17 cellular contexts compared by ENCODE assay signal in genomic region chr9:123761905-123762605, GRCh38.
DNase-seq lines count a peak whose midpoint lies in the region; ATAC-seq, FAIRE-seq and TF ChIP-seq lines count a peak whose summit lies in the region.
"Had no signal": no experiment of that assay in that cellular context is flagged by ENCODE, and none has a peak within 500 bp of the region (broad histone marks: within the 10 kb centered on the region; RNA-seq: fewer than 3 reads in every experiment).

No MANE protein-coding gene starts in this region.

- H3K4me2 ChIP-seq in HepG2 (ENCODE audit: low read depth, low read length), result peak overlapping the region; percentile 65
- H3K4me2 ChIP-seq: PC-9 had no signal

- intact Hi-C loops in HepG2 (cut with micrococcal nuclease; ENCODE audit: unreplicated experiment), result no loop called here

- CTCF ChIA-PET in HepG2 (lab: Yijun Ruan, JAX; ENCODE audit: low intra/inter-chr PET ratio, low total read pairs), result no interaction called here

- no peak for TF ChIP-seq EP300 in HepG2 (IDR thresholded peaks at IDR 0.05; ENCODE audit: low read depth in 2 of 2, low read length in 2 of 2)
- TF ChIP-seq EP300 in HepG2 (CRISPR knock-in tag; IDR thresholded peaks at IDR 0.05; ENCODE audit: borderline replicate concordance), result no peak
- TF ChIP-seq EP300 in gastroesophageal sphincter (IDR thresholded peaks at IDR 0.05), result no peak

- H3K9me3 ChIP-seq in HUES6 (ENCODE audit: control insufficient read depth, insufficient read depth, low read depth, low read length) (no peaks in the 10 kb centered on the region), HepG2 (ENCODE audit: low read length) (no peaks in the 10 kb centered on the region), BE2C (no peaks in the 10 kb centered on the region), gastroesophageal sphincter (no peaks in the 10 kb centered on the region), MG63 (no peaks in the 10 kb centered on the region)
- H3K9me3 ChIP-seq: body of pancreas, neutrophil, uterus had no signal

- H3K4me3 ChIP-seq in HUES6 (ENCODE audit: low read depth, low read length) (no peak overlapping the region), choroid plexus epithelial cell (ENCODE audit: low read depth, low read length) (no peak overlapping the region), HepG2 (replicated peaks in 1 of 3; ENCODE audit: insufficient read depth in 1 of 3, low read depth in 2 of 3, low read length in 3 of 3) (no peak overlapping the region), BE2C (ENCODE audit: low read depth, low read length) (no peak overlapping the region), gastroesophageal sphincter (no peak overlapping the region), MG63 (no peak overlapping the region)
- H3K4me3 ChIP-seq: body of pancreas, PC-9, uterus had no signal

- no peaks in the 10 kb centered on the region for H3K36me3 ChIP-seq in HUES6 (ENCODE audit: control insufficient read depth, insufficient read depth, low read length)
- peaks cover 4 to 11% of the 10 kb centered on the region in 2 experiments; a peak in 4 of 5 replicates for H3K36me3 ChIP-seq in HepG2 (replicated peaks in 1 of 2; ENCODE audit: control insufficient read depth in 1 of 2, insufficient read depth in 2 of 2, low read length in 2 of 2)
- no peaks in the 10 kb centered on the region for H3K36me3 ChIP-seq in BE2C
- peaks cover 0 to 2% of the 10 kb centered on the region in 2 donors for H3K36me3 ChIP-seq in gastroesophageal sphincter
- H3K36me3 ChIP-seq in MG63, result no peaks in the 10 kb centered on the region
- H3K36me3 ChIP-seq: uterus had no signal

- DNase-seq in choroid plexus epithelial cell (ENCODE audit: low read depth) (peak; percentile 50), HepG2 (ENCODE audit: low spot score) (peak; percentile 66), BE2C (no peak), hypothalamus (lab: John Stamatoyannopoulos, UW) (no peak), MG63 (no peak)
- DNase-seq: activated gamma-delta T cell; body of pancreas; NCI-H187; NCI-H524; PC-9; stimulated activated naive CD8-positive, alpha-beta T cell treated with anti-CD3 and anti-CD28 coated beads, Interleukin-15, amount 100 ng/mL, for 72 hours; SW 1271; uterus had no signal

- no peaks in the 10 kb centered on the region for H4K20me1 ChIP-seq in HepG2 (ENCODE audit: insufficient read depth, low read length)

- TF ChIP-seq RAD21 in HepG2 (CRISPR knock-in tag; IDR thresholded peaks at IDR 0.05), result no peak

- in situ Hi-C loops in HepG2 (cut with HindIII; ENCODE audit: extremely low pct_ligation_motif_present, low pct_unique_long_range_greater_than_20kb), result no loop called here

- no TSS peak for BruUV-seq in HepG2 (replicated peaks; lab: Mats Ljungman, UMichigan)

- no peak overlapping the region for H2AFZ ChIP-seq in HepG2 (ENCODE audit: low read length)
- H2AFZ ChIP-seq: PC-9 had no signal

- peak; percentile 53 for ATAC-seq in HepG2
- ATAC-seq in gastroesophageal sphincter, result no peak
- ATAC-seq: body of pancreas; stimulated activated naive CD8-positive, alpha-beta T cell treated with anti-CD3 and anti-CD28 coated beads, Interleukin-15, amount 100 ng/mL, for 72 hours had no signal

- H3K27ac ChIP-seq in HUES6 (ENCODE audit: low read depth, low read length) (0 out of 2 replicates have a peak overlapping the region, but pooled peaks have one; percentile 16), HepG2 (ENCODE audit: extremely low read length, insufficient read depth, low read length) (peak overlapping the region; percentile 68), gastroesophageal sphincter (no peak overlapping the region)
- H3K27ac ChIP-seq: body of pancreas, C4-2B, neutrophil, PC-9, uterus had no signal

- H3K79me2 ChIP-seq in HepG2 (ENCODE audit: insufficient read depth, low read length), result no peaks in the 10 kb centered on the region

- 33% methylated on average over 4 of the region's 4 CpGs for WGBS in HepG2 (ENCODE audit: low lambda C conversion rate)
- WGBS in gastroesophageal sphincter (ENCODE audit: low coverage in 1 of 2), 2 donors, result 67 to 88% methylated on average over 1 to 4 of the region's 4 CpGs

- POLR2A ChIA-PET in HepG2 (lab: Yijun Ruan, JAX), result interaction anchor here (1.1 to 1.6 kb wide), 2 partner anchors 20 to 161 kb away, joined by 3 to 5 read pairs; no protein-coding TSS in a partner anchor

- no peak overlapping the region for H3K9ac ChIP-seq in HUES6 (ENCODE audit: low read length)
- no peak overlapping the region; the same call in 1 of the 2 replicates for H3K9ac ChIP-seq in HepG2 (ENCODE audit: insufficient read depth, low read depth, low read length)

- FAIRE-seq in HepG2 (lab: Jason Lieb, UNC), result peak; percentile 65

- H3K4me1 ChIP-seq in HUES6 (ENCODE audit: control insufficient read depth, insufficient read depth, low read length), result peaks cover 29% of the 10 kb centered on the region
- H3K4me1 ChIP-seq in HepG2 (ENCODE audit: insufficient read depth, low read length), result peaks cover 24% of the 10 kb centered on the region
- H3K4me1 ChIP-seq in BE2C, result peaks cover 12% of the 10 kb centered on the region
- peaks cover 0 to 24% (median 6%) of the 10 kb centered on the region in 3 donors for H3K4me1 ChIP-seq in gastroesophageal sphincter

- TF ChIP-seq CTCF in choroid plexus epithelial cell (conservative IDR thresholded peaks at IDR 0.05; ENCODE audit: low read depth, low read length) (no peak), HepG2 (CRISPR knock-in tag; IDR thresholded peaks at IDR 0.05) (no peak), BE2C (IDR thresholded peaks at IDR 0.05; ENCODE audit: low read depth, low read length) (no peak), gastroesophageal sphincter (IDR thresholded peaks at IDR 0.05) (no peak)

- H3K27me3 ChIP-seq in HUES6 (ENCODE audit: control insufficient read depth, insufficient read depth, low read length), result no peaks in the 10 kb centered on the region
- no peaks in the 10 kb centered on the region; a peak in 1 of 5 replicates for H3K27me3 ChIP-seq in HepG2 (ENCODE audit: control insufficient read depth in 1 of 2, insufficient read depth in 2 of 2, low read length in 2 of 2)
- H3K27me3 ChIP-seq in BE2C, result no peaks in the 10 kb centered on the region
- no peaks in the 10 kb centered on the region for H3K27me3 ChIP-seq in gastroesophageal sphincter
- no peaks in the 10 kb centered on the region for H3K27me3 ChIP-seq in MG63
- H3K27me3 ChIP-seq: body of pancreas, neutrophil, uterus had no signal

- no peak for TF ChIP-seq POLR2A in HepG2 (IDR thresholded peaks at IDR 0.05; ENCODE audit: insufficient read depth in 1 of 2, low read depth in 2 of 2, low read length in 2 of 2)
- TF ChIP-seq POLR2A in gastroesophageal sphincter (IDR thresholded peaks at IDR 0.05), result no peak

TF ChIP-seq in HepG2, 621 proteins besides CTCF, POLR2A, EP300 and RAD21 (continues in another document):
- TF ChIP-seq ZBTB2 (CRISPR knock-in tag; IDR thresholded peaks at IDR 0.05; ENCODE audit: low read depth) (no peak), SETDB1 (CRISPR knock-in tag; IDR thresholded peaks at IDR 0.05; ENCODE audit: borderline replicate concordance) (no peak), ZNF17 (CRISPR knock-in tag; IDR thresholded peaks at IDR 0.05) (no peak), TFAP4 (IDR thresholded peaks at IDR 0.05; ENCODE audit: borderline replicate concordance, low read depth) (no peak), POGZ (CRISPR knock-in tag; IDR thresholded peaks at IDR 0.05) (0 out of 2 replicates have a peak, but pooled peaks have one; percentile 28), NCOR1 (IDR thresholded peaks at IDR 0.05; ENCODE audit: borderline replicate concordance, low read length) (peak; percentile 66; the same call in 1 of the 2 replicates), NR2F2 (IDR thresholded peaks at IDR 0.05; ENCODE audit: borderline replicate concordance, low read depth) (no peak), ZNF484 (CRISPR knock-in tag; IDR thresholded peaks at IDR 0.05; ENCODE audit: borderline replicate concordance, low read depth) (no peak), ZBTB4 (CRISPR knock-in tag; IDR thresholded peaks at IDR 0.05; ENCODE audit: borderline replicate concordance) (no peak)

Comparison
In these comparisons a context has a peak if more than half of its experiments do, and no peak if none do; other contexts are left out.
1. H3K27ac ChIP-seq: peak in HUES6 (single experiment) and HepG2 (single experiment); none in gastroesophageal sphincter (0 of 4).
2. DNase-seq: peak in choroid plexus epithelial cell (single experiment) and HepG2 (single experiment); none in BE2C (single experiment), hypothalamus (0 of 51) and MG63 (single experiment).